Comparison of ENCODE assay signal across 24 cellular contexts in the genomic region with DNA sequence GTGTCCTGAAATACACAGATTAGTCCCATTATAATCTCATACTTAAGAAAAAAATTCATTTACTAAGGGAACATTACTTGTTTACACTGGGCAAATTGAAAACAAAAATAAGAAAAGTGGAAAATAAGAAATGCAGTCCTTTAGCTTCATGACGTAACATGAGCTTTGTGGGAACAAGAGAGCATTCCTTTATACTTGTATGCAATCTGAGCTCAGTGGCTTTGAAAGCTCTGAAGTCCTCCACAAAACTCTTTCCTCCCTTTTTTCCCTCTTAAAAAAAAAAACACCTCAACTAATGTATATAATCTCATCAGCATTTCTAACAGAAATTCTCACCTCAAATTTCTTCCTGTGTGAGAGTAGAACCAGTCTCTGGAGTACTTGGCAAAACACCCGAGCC.
"Had no signal": no experiment of that assay in that cellular context is flagged by ENCODE, and none has a peak within 500 bp of the region (broad histone marks: within the 10 kb centered on the region; RNA-seq: fewer than 3 reads in every experiment).

No MANE protein-coding gene starts in this region.

- H3K27me3 ChIP-seq: testis, uterus had no signal

- DNase-seq: activated CD4-positive, alpha-beta T cell treated with anti-CD3 and anti-CD28 coated beads for 36 hours; activated CD4-positive, alpha-beta T cell treated with anti-CD3 and anti-CD28 coated beads, Interleukin-2, amount 50 U/mL, for 48 hours; activated CD8-positive, alpha-beta memory T cell treated with anti-CD3 and anti-CD28 coated beads, Interleukin-2, amount 50 U/mL, for 48 hours; activated naive CD4-positive, alpha-beta T cell; activated T-cell treated with anti-CD3 and anti-CD28 coated beads, Interleukin-2, amount 50 U/mL, for 4 hours; adrenal gland; heart left ventricle; islet precursor cell; left cardiac atrium; nucleus accumbens; small intestine; stimulated activated CD4-positive, alpha-beta T cell treated with anti-CD3 and anti-CD28 coated beads, Interleukin-2, amount 100 ng/mL, for 48 hours; stimulated activated naive CD4-positive, alpha-beta T cell; testis; uterus had no signal

- H3K9me3 ChIP-seq: adrenal gland, gastroesophageal sphincter, heart left ventricle, testis, uterus had no signal

- ATAC-seq: activated CD4-positive, alpha-beta T cell treated with anti-CD3 and anti-CD28 coated beads for 36 hours; activated T-cell treated with anti-CD3 and anti-CD28 coated beads, Interleukin-2, amount 50 U/mL, for 4 hours; gastroesophageal sphincter; heart left ventricle; left cardiac atrium; natural killer cell treated with Interleukin-12 subunit alpha and Interleukin-12 subunit beta and Interleukin-15 and Interleukin-18, amount 100 ng/mL, for 72 hours; sciatic nerve had no signal

- H3K36me3 Mint-ChIP-seq: activated naive CD8-positive, alpha-beta T cell; memory B cell; natural killer cell treated with Interleukin-12 subunit alpha and Interleukin-12 subunit beta and Interleukin-15 and Interleukin-18, amount 100 ng/mL, for 72 hours had no signal

- H3K4me1 ChIP-seq: adrenal gland, gastroesophageal sphincter, heart left ventricle, testis, uterus had no signal

- H3K4me3 Mint-ChIP-seq: activated CD4-positive, alpha-beta T cell treated with anti-CD3 and anti-CD28 coated beads for 36 hours; activated naive CD8-positive, alpha-beta T cell; activated T-cell treated with anti-CD3 and anti-CD28 coated beads, Interleukin-2, amount 50 U/mL, for 4 hours; memory B cell; natural killer cell treated with Interleukin-12 subunit alpha and Interleukin-12 subunit beta and Interleukin-15 and Interleukin-18, amount 100 ng/mL, for 72 hours; T-helper 2 cell treated with Interferon-gamma antibody and Interleukin-4, amounts not matched to agents 5 μg/mL and 100 μg/mL, for 36 hours had no signal

- H3K4me1 Mint-ChIP-seq: activated CD4-positive, alpha-beta T cell treated with anti-CD3 and anti-CD28 coated beads for 36 hours; memory B cell had no signal

- H3K27ac Mint-ChIP-seq: activated CD4-positive, alpha-beta T cell treated with anti-CD3 and anti-CD28 coated beads for 36 hours; activated naive CD8-positive, alpha-beta T cell; activated T-helper 2 cell treated with anti-CD3 and anti-CD28 coated beads, Interferon-gamma antibody, Interleukin-2, Interleukin-4, amounts not matched to agents 10 μg/mL and 5 μg/mL and 100 μg/mL, durations not matched to agents 14 hours and 24 hours and 36 hours; memory B cell; natural killer cell treated with Interleukin-12 subunit alpha and Interleukin-12 subunit beta and Interleukin-15 and Interleukin-18, amount 100 ng/mL, for 72 hours; T-helper 2 cell treated with Interferon-gamma antibody and Interleukin-4, amounts not matched to agents 5 μg/mL and 100 μg/mL, for 36 hours had no signal

- H3K27ac ChIP-seq: adrenal gland, coronary artery, epithelial cell of prostate, gastroesophageal sphincter, heart left ventricle, testis, uterus had no signal

- H3K9me3 Mint-ChIP-seq: activated T-cell treated with anti-CD3 and anti-CD28 coated beads, Interleukin-2, amount 50 U/mL, for 4 hours; activated T-helper 2 cell treated with anti-CD3 and anti-CD28 coated beads, Interferon-gamma antibody, Interleukin-2, Interleukin-4, amounts not matched to agents 10 μg/mL and 5 μg/mL and 100 μg/mL, durations not matched to agents 14 hours and 24 hours and 36 hours; memory B cell; natural killer cell treated with Interleukin-12 subunit alpha and Interleukin-12 subunit beta and Interleukin-15 and Interleukin-18, amount 100 ng/mL, for 72 hours; T-helper 2 cell treated with Interferon-gamma antibody and Interleukin-4, amounts not matched to agents 5 μg/mL and 100 μg/mL, for 36 hours had no signal
